ENCODE assay signal across 26 cellular contexts in genomic region chr15:60012695-60013094, GRCh38. TPM values are rescaled to one million over a fixed set of nuclear protein-coding genes. Genes with fewer than 3 reads are reported as not detected.
DNase-seq lines count a peak whose midpoint lies in the region; ATAC-seq, FAIRE-seq and TF ChIP-seq lines count a peak whose summit lies in the region.
"Had no signal": no experiment of that assay in that cellular context is flagged by ENCODE, and none has a peak within 500 bp of the region (broad histone marks: within the 10 kb centered on the region; RNA-seq: fewer than 3 reads in every experiment).

No MANE protein-coding gene starts in this region.

- in situ Hi-C loops in HepG2 (cut with HindIII; ENCODE audit: extremely low pct_ligation_motif_present, low pct_unique_long_range_greater_than_20kb) (no loop called here), K562 (cut with MboI) (no loop called here)

- H3K79me2 ChIP-seq in HepG2 (ENCODE audit: insufficient read depth, low read length) (no peaks in the 10 kb centered on the region), K562 (ENCODE audit: control insufficient read depth, insufficient read depth, low read length) (no peaks in the 10 kb centered on the region), osteoblast (ENCODE audit: insufficient read depth, low read length) (no peaks in the 10 kb centered on the region)

- BruUV-seq in HepG2 (replicated peaks; lab: Mats Ljungman, UMichigan) (no TSS peak), K562 (replicated peaks; lab: Mats Ljungman, UMichigan) (no TSS peak)

- H3K4me2 ChIP-seq in HepG2 (ENCODE audit: low read depth, low read length) (no peak overlapping the region), K562 (ENCODE audit: insufficient read depth, low read length) (no peak overlapping the region), osteoblast (ENCODE audit: insufficient read depth, low read length) (no peak overlapping the region)
- H3K4me2 ChIP-seq: BLaER1 treated with 17β-estradiol and CSF1 and Interleukin-3, amounts not matched to agents 10 nM and 100 nM had no signal

- FAIRE-seq in HepG2 (lab: Jason Lieb, UNC) (no peak), K562 (lab: Jason Lieb, UNC) (no peak)
- FAIRE-seq: D721Med, GM12878, GM19239 had no signal

- H3K27me3 ChIP-seq in HepG2 (ENCODE audit: control insufficient read depth in 1 of 2, insufficient read depth in 2 of 2, low read length in 2 of 2) (peaks cover 0 to 22% of the 10 kb centered on the region in 2 experiments; a peak in 2 of 5 replicates), right lobe of liver (peaks cover 0 to 39% of the 10 kb centered on the region in 2 donors), K562 (ENCODE audit: control insufficient read depth in 2 of 2, insufficient read depth in 2 of 2, low read length in 2 of 2) (no peaks in the 10 kb centered on the region; a peak in 1 of 5 replicates), esophagus muscularis mucosa (peaks cover 0 to 98% (median 34%) of the 10 kb centered on the region in 4 donors), osteoblast (ENCODE audit: insufficient read depth, low read length) (peaks cover 61% of the 10 kb centered on the region)

- TF ChIP-seq CTCF in HepG2 (CRISPR knock-in tag; IDR thresholded peaks at IDR 0.05) (no peak), right lobe of liver (IDR thresholded peaks at IDR 0.05) (no peak), K562 (IDR thresholded peaks at IDR 0.05 in 2 of 3, conservative IDR thresholded peaks at IDR 0.05 in 1 of 3; ENCODE audit: insufficient read depth in 2 of 3, low read depth in 1 of 3, low read length in 3 of 3) (no peak), esophagus muscularis mucosa (IDR thresholded peaks at IDR 0.05) (no peak), osteoblast (IDR thresholded peaks at IDR 0.05; ENCODE audit: extremely low read depth, low read depth, low read length) (no peak)

- DNase-seq in HepG2 (ENCODE audit: low spot score) (no peak), right lobe of liver (no peak), K562 (ENCODE audit: extremely low read depth in 1 of 4, low spot score in 3 of 4) (no peak), esophagus muscularis mucosa (ENCODE audit: extremely low spot score) (peak; percentile 47), retina (peak; percentile 7), putamen (ENCODE audit: low spot score) (no peak), osteoblast (ENCODE audit: insufficient read length, low spot score, missing footprints) (no peak)
- DNase-seq in stimulated activated CD4-positive, alpha-beta T cell treated with anti-CD3 and anti-CD28 coated beads, Interleukin-4, amount 100 ng/mL, for 4 hours = no peak
- DNase-seq: ACHN; AML-193; BE2C; CD4-positive, alpha-beta T cell; CD8-positive, alpha-beta memory T cell; DMS 273 treated with DMSO at 0.1 percent for 48 hours; DMS79; EL; GDM1; GOT3; H7; HCEC 1CT had no signal

- TF ChIP-seq EP300 in HepG2 (IDR thresholded peaks at IDR 0.05; ENCODE audit: low read depth in 2 of 2, low read length in 2 of 2) (no peak), HepG2 (CRISPR knock-in tag; IDR thresholded peaks at IDR 0.05; ENCODE audit: borderline replicate concordance) (no peak), K562 (IDR thresholded peaks at IDR 0.05; ENCODE audit: low read length) (no peak), esophagus muscularis mucosa (IDR thresholded peaks at IDR 0.05) (no peak)

- CTCF ChIA-PET in HepG2 (lab: Yijun Ruan, JAX; ENCODE audit: low intra/inter-chr PET ratio, low total read pairs) = no interaction called here
- CTCF ChIA-PET in K562 (lab: Yijun Ruan, JAX; ENCODE audit: low intra/inter-chr PET ratio) = no interaction called here

- H3K27ac ChIP-seq in HepG2 (ENCODE audit: extremely low read length, insufficient read depth, low read length) = no peak overlapping the region
- H3K27ac ChIP-seq in right lobe of liver = no peak overlapping the region
- no peak overlapping the region for H3K27ac ChIP-seq in K562 (ENCODE audit: extremely low read depth, low read depth, low read length)
- H3K27ac ChIP-seq in esophagus muscularis mucosa (replicated peaks in 1 of 4) = no peak overlapping the region
- no peak overlapping the region for H3K27ac ChIP-seq in osteoblast (ENCODE audit: low read depth, low read length)
- H3K27ac ChIP-seq: 22Rv1; BLaER1 treated with 17β-estradiol and CSF1 and Interleukin-3, amounts not matched to agents 10 nM and 100 nM had no signal

- TF ChIP-seq POLR2A in HepG2 (IDR thresholded peaks at IDR 0.05; ENCODE audit: insufficient read depth in 1 of 2, low read depth in 2 of 2, low read length in 2 of 2) (no peak), right lobe of liver (IDR thresholded peaks at IDR 0.05) (no peak), K562 (conservative IDR thresholded peaks at IDR 0.05) (no peak), esophagus muscularis mucosa (IDR thresholded peaks at IDR 0.05; ENCODE audit: low read depth) (no peak)

- H2AFZ ChIP-seq in HepG2 (ENCODE audit: low read length) = no peak overlapping the region
- no peak overlapping the region for H2AFZ ChIP-seq in K562 (ENCODE audit: low read depth, low read length)
- H2AFZ ChIP-seq in osteoblast (ENCODE audit: low read length) = no peak overlapping the region

- ATAC-seq in HepG2 (no peak), right lobe of liver (no peak), K562 (no peak)
- ATAC-seq: GM12878 had no signal

- TF ChIP-seq RAD21 in HepG2 (CRISPR knock-in tag; IDR thresholded peaks at IDR 0.05) (no peak), K562 (CRISPR knock-in tag; conservative IDR thresholded peaks at IDR 0.05 in 1 of 2, IDR thresholded peaks at IDR 0.05 in 1 of 2) (no peak)

- H3K9ac ChIP-seq in HepG2 (ENCODE audit: insufficient read depth, low read depth, low read length) = no peak overlapping the region
- H3K9ac ChIP-seq in K562 (ENCODE audit: insufficient read depth in 1 of 2, low read depth in 2 of 2, low read length in 2 of 2) = no peak overlapping the region
- H3K9ac ChIP-seq: BLaER1 treated with 17β-estradiol and CSF1 and Interleukin-3, amounts not matched to agents 10 nM and 100 nM had no signal

- H3K4me1 ChIP-seq in HepG2 (ENCODE audit: insufficient read depth, low read length) = no peaks in the 10 kb centered on the region
- H3K4me1 ChIP-seq in right lobe of liver = no peaks in the 10 kb centered on the region
- no peaks in the 10 kb centered on the region for H3K4me1 ChIP-seq in K562 (replicated peaks in 1 of 2; ENCODE audit: control insufficient read depth in 2 of 2, insufficient read depth in 2 of 2, low read length in 2 of 2)
- H3K4me1 ChIP-seq in esophagus muscularis mucosa = no peaks in the 10 kb centered on the region
- H3K4me1 ChIP-seq in osteoblast (ENCODE audit: insufficient read depth, low read length) = no peaks in the 10 kb centered on the region
- H3K4me1 ChIP-seq: BE2C had no signal

- H3K4me3 ChIP-seq in HepG2 (replicated peaks in 1 of 3; ENCODE audit: insufficient read depth in 1 of 3, low read depth in 2 of 3, low read length in 3 of 3) (no peak overlapping the region), right lobe of liver (no peak overlapping the region), K562 (no peak overlapping the region), esophagus muscularis mucosa (no peak overlapping the region), osteoblast (ENCODE audit: insufficient read depth, low read length) (no peak overlapping the region)
- H3K4me3 ChIP-seq: BLaER1 treated with 17β-estradiol and CSF1 and Interleukin-3, amounts not matched to agents 10 nM and 100 nM; GM12878 had no signal

- no peaks in the 10 kb centered on the region for H4K20me1 ChIP-seq in HepG2 (ENCODE audit: insufficient read depth, low read length)
- H4K20me1 ChIP-seq in K562 (replicated peaks; ENCODE audit: control insufficient read depth, insufficient read depth, low read length) = no peaks in the 10 kb centered on the region
- no peaks in the 10 kb centered on the region for H4K20me1 ChIP-seq in osteoblast (ENCODE audit: insufficient read depth, low read length)

- H3K9me3 ChIP-seq in HepG2 (ENCODE audit: low read length) = no peaks in the 10 kb centered on the region
- no peaks in the 10 kb centered on the region for H3K9me3 ChIP-seq in right lobe of liver
- H3K9me3 ChIP-seq in K562 (replicated peaks; ENCODE audit: control insufficient read depth, insufficient read depth, low read depth, low read length) = no peaks in the 10 kb centered on the region
- peaks cover 0 to 4% (median 2%) of the 10 kb centered on the region in 4 donors for H3K9me3 ChIP-seq in esophagus muscularis mucosa
- H3K9me3 ChIP-seq in osteoblast (ENCODE audit: low read depth, low read length) = no peaks in the 10 kb centered on the region
- H3K9me3 ChIP-seq: BE2C had no signal

- H3K36me3 ChIP-seq in HepG2 (replicated peaks in 1 of 2; ENCODE audit: control insufficient read depth in 1 of 2, insufficient read depth in 2 of 2, low read length in 2 of 2) (no peaks in the 10 kb centered on the region), right lobe of liver (no peaks in the 10 kb centered on the region), K562 (ENCODE audit: control insufficient read depth, insufficient read depth, low read length) (no peaks in the 10 kb centered on the region), esophagus muscularis mucosa (no peaks in the 10 kb centered on the region), osteoblast (ENCODE audit: insufficient read depth, low read length) (no peaks in the 10 kb centered on the region)
- H3K36me3 ChIP-seq: BE2C; BLaER1 treated with 17β-estradiol and CSF1 and Interleukin-3, amounts not matched to agents 10 nM and 100 nM had no signal

- H3K9me1 ChIP-seq in K562 (ENCODE audit: control insufficient read depth, insufficient read depth, low read length) = no peaks in the 10 kb centered on the region

- WGBS in HepG2 (ENCODE audit: low lambda C conversion rate) = 33% methylated on average over 3 of the region's 3 CpGs
- WGBS in right lobe of liver (ENCODE audit: insufficient coverage, low coverage, low lambda C conversion rate, missing lambda C conversion rate) = 53% methylated on average over 3 of the region's 3 CpGs
- 0% methylated on average over 3 of the region's 3 CpGs for WGBS in K562 (ENCODE audit: insufficient coverage, low coverage, missing lambda C conversion rate)
- 57% methylated on average over 3 of the region's 3 CpGs for WGBS in esophagus muscularis mucosa

- POLR2A ChIA-PET in HepG2 (lab: Yijun Ruan, JAX) = no interaction called here
- POLR2A ChIA-PET in K562 (lab: Yijun Ruan, JAX) = no interaction called here

- intact Hi-C loops in HepG2 (cut with micrococcal nuclease; ENCODE audit: unreplicated experiment) = no loop called here
- intact Hi-C loops in right lobe of liver (cut with DNase I) = no loop called here
- intact Hi-C loops in K562 (cut with micrococcal nuclease) = no loop called here
- intact Hi-C loops in esophagus muscularis mucosa (cut with DNase I) = no loop called here

RNA-seq across cellular contexts. Expression of gene FOXB1, which starts 8.6 kb away (rescaled TPM):
- total RNA-seq in HepG2 (2016; rRNA removed; fragmentation: Illumina TruSeq; extraction: Trizol) (not detected in 2 replicates), right lobe of liver (not detected), K562 (2014; rRNA removed) (not detected in 2 replicates), K562 (2014; rRNA removed; fragmentation: Illumina TruSeq; extraction: Trizol) (not detected in 2 replicates), K562 (2015; rRNA removed; fragmentation: Illumina TruSeq; extraction: Trizol) (not detected in 2 replicates), K562 (2021) (not detected in 2 replicates), esophagus muscularis mucosa (not detected), osteoblast (not detected in 2 replicates)
- total RNA-seq in HepG2 (2016; cell fraction: cytosol; rRNA removed; fragmentation: Illumina TruSeq; extraction: Trizol; ENCODE audit: low read depth) = not detected in 2 replicates
- total RNA-seq in HepG2 (2016; cell fraction: insoluble cytoplasmic fraction; rRNA removed; fragmentation: Illumina TruSeq; extraction: Trizol) = not detected in 2 replicates
- total RNA-seq in HepG2 (2016; cell fraction: membrane; rRNA removed; fragmentation: Illumina TruSeq; extraction: Trizol) = not detected in 2 replicates
- total RNA-seq in HepG2 (2016; cell fraction: nucleus; rRNA removed; fragmentation: Illumina TruSeq; extraction: Trizol) = not detected in 2 replicates
- polyA plus RNA-seq in HepG2 (2011; rRNA removed) (not detected in 2 replicates), K562 (2011; rRNA removed) (not detected in 2 replicates), K562 (2014; fragmentation: Illumina TruSeq; extraction: Trizol) (not detected in 2 replicates), K562 (2014; fragmentation: Nextera tagmentation; extraction: Ambion mirVana) (not detected), K562 (2014; rRNA removed) (not detected in 2 replicates)
- not detected in 2 replicates for polyA plus RNA-seq in HepG2 (2011; cell fraction: cytosol; rRNA removed)
- not detected in 2 replicates for polyA plus RNA-seq in HepG2 (2011; cell fraction: nucleus; rRNA removed)
- polyA plus RNA-seq in HepG2 (2012) = not detected in 2 replicates
- not detected in 2 replicates for polyA plus RNA-seq in HepG2 (2016; cell fraction: cytosol; fragmentation: Illumina TruSeq; extraction: Trizol; ENCODE audit: low read depth)
- polyA plus RNA-seq in HepG2 (2016; cell fraction: insoluble cytoplasmic fraction; fragmentation: Illumina TruSeq; extraction: Trizol; ENCODE audit: low read depth) = not detected in 2 replicates
- polyA plus RNA-seq in HepG2 (2016; cell fraction: membrane; fragmentation: Illumina TruSeq; extraction: Trizol; ENCODE audit: low read depth) = not detected in 2 replicates
- polyA plus RNA-seq in HepG2 (2016; cell fraction: nucleus; fragmentation: Illumina TruSeq; extraction: Trizol; ENCODE audit: insufficient read depth, low read depth) = not detected in 2 replicates
- polyA minus RNA-seq in HepG2 (2011; rRNA and poly(A)+ RNA removed; ENCODE audit: low replicate concordance) = not detected in 2 replicates
- polyA minus RNA-seq in HepG2 (2011; cell fraction: cytosol; rRNA and poly(A)+ RNA removed) = not detected in 2 replicates
- polyA minus RNA-seq in HepG2 (2011; cell fraction: nucleus; rRNA and poly(A)+ RNA removed) = not detected in 2 replicates
- not detected in 2 replicates for total RNA-seq in K562 (2011; cell fraction: chromatin; rRNA removed; ENCODE audit: low replicate concordance)
- not detected in 2 replicates for total RNA-seq in K562 (2011; cell fraction: nucleolus; rRNA removed)
- total RNA-seq in K562 (2011; cell fraction: nucleoplasm; rRNA removed) = not detected in 2 replicates
- polyA plus RNA-seq in K562 (2011; cell fraction: cytosol; rRNA removed) = not detected in 2 replicates
- not detected in 2 replicates for polyA plus RNA-seq in K562 (2011; cell fraction: nucleus; rRNA removed)
- not detected in 2 replicates for polyA plus RNA-seq in K562 (2012)
- polyA minus RNA-seq in K562 (2011; rRNA and poly(A)+ RNA removed) = not detected in 2 replicates
- polyA minus RNA-seq in K562 (2011; cell fraction: cytosol; rRNA and poly(A)+ RNA removed) = not detected in 2 replicates
- polyA minus RNA-seq in K562 (2011; cell fraction: nucleus; rRNA and poly(A)+ RNA removed) = not detected in 2 replicates
- total RNA-seq: GM12878 had no signal
- polyA plus RNA-seq: CD14-positive monocyte, GM12878 had no signal

Comparison
In these comparisons a context has a peak if more than half of its experiments do, and no peak if none do; other contexts are left out.
1. DNase-seq: peak in esophagus muscularis mucosa (single experiment) and retina (single experiment); none in HepG2 (single experiment), right lobe of liver (0 of 3), K562 (0 of 4), putamen (single experiment), stimulated activated CD4-positive, alpha-beta T cell treated with anti-CD3 and anti-CD28 coated beads, Interleukin-4, amount 100 ng/mL, for 4 hours (0 of 2) and osteoblast (single experiment).
2. Of the 241 proteins assayed by ChIP-seq in both HepG2 and K562: peak only in HepG2: MAFF and MAFK; only in K562: RNF2; in both: none; in neither: 238.